8 cellular contexts compared by ENCODE assay signal in the genomic region with DNA sequence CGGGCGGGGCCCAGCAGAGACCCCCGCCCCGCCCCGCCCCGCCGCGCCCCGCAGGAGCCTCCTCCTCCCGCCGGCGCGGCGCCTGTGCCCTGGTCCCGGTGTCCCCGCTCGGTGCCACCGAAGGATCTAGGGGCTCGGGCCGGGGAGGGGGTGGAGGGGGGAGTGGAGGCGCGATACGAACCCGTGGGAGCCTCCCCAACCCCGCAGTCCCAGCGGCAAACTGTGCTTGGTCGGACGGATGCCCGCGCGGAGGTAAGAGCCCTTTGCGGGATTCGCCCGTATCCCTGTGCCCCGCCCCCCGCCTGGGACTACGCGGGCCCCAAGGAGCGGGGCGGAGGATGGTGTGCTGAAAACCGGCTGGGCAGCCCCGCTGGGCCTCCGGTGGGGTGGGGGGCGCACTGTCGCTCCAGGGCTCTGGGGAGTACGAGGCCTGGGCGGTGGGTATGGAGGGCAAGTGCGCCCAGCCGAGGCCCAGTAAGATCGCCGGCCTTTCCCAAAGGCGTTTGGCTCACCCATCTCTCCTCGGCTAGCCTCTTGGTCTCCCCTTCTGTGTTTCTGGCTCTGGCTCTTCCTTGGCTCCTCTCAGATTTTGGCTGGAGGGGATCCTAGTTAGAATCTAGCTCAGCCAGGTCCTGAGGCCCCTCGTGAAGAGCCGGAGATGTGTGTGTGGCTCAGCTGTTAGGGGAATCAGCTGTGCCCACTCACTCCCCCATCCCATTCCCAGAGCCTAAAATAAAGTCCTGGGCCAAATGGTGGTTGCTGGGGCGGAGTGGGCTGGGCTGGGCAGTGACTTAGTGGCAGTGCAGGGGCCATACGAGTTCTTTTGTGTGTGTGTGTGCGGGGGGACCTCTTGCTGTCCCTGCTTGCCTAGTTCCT.
DNase-seq lines count a peak whose midpoint lies in the region; ATAC-seq and TF ChIP-seq lines count a peak whose summit lies in the region.

No MANE protein-coding gene starts in this region.

- no peak overlapping the region for H2AFZ ChIP-seq in GM23338

- peaks cover 99% of the 10 kb centered on the region for H3K27me3 Mint-ChIP-seq in GM23338 (ENCODE audit: insufficient read depth, low read depth, poor library complexity)
- peaks cover 15 to 34% (median 22%) of the 10 kb centered on the region in 3 donors for H3K27me3 Mint-ChIP-seq in immature natural killer cell (ENCODE audit: low read depth in 3 of 3)

- H3K4me1 ChIP-seq in GM23338 (ENCODE audit: insufficient read depth) (peaks cover 28% of the 10 kb centered on the region), Peyer's patch (peaks cover 0 to 15% (median 9%) of the 10 kb centered on the region in 4 donors)

- DNase-seq in GM23338 (ENCODE audit: low spot score) (peak; percentile 64), Peyer's patch (no peak), immature natural killer cell (no peak), GM10266 (ENCODE audit: extremely low spot score) (no peak), T-helper 9 cell (no peak), NCI-H446 treated with DMSO at 0.1 percent for 48 hours (lab: John Stamatoyannopoulos, UW) (no peak)
- DNase-seq in stimulated activated CD4-positive, alpha-beta T cell treated with anti-CD3 and anti-CD28 coated beads, Interleukin-2, amount 100 ng/mL, for 48 hours: no peak

- H3K9me3 ChIP-seq in Peyer's patch: no peaks in the 10 kb centered on the region

- H3K9me3 Mint-ChIP-seq in GM23338: no peaks in the 10 kb centered on the region
- H3K9me3 Mint-ChIP-seq in immature natural killer cell: no peaks in the 10 kb centered on the region

- H3K9me2 ChIP-seq in GM23338 (ENCODE audit: insufficient read depth): no peaks in the 10 kb centered on the region

- H3K4me2 ChIP-seq in GM23338: peak overlapping the region; percentile 79

- no peaks in the 10 kb centered on the region for H3K79me2 ChIP-seq in GM23338 (replicated peaks; ENCODE audit: insufficient read depth)

- H3K4me1 Mint-ChIP-seq in GM23338 (peaks cover 22% of the 10 kb centered on the region), immature natural killer cell (peaks cover 0 to 8% of the 10 kb centered on the region in 2 donors)

- ATAC-seq in GM23338: peak; percentile 18

- H3K4me3 ChIP-seq in GM12875 (ENCODE audit: low read depth, low read length): peak overlapping the region; percentile 64
- H3K4me3 ChIP-seq in GM23338: peak overlapping the region; percentile 57
- H3K4me3 ChIP-seq in Peyer's patch: peak overlapping the region; percentile 39 to 67 (median 48)

- H3F3A ChIP-seq in GM23338 (replicated peaks; ENCODE audit: low read depth): peaks cover 31% of the 10 kb centered on the region

- peaks cover 62% of the 10 kb centered on the region for H4K20me1 ChIP-seq in GM23338 (replicated peaks; ENCODE audit: insufficient read depth)

- H3K4me3 Mint-ChIP-seq in GM23338 (peak overlapping the region; percentile 58; the same call in 1 of the 3 replicates), immature natural killer cell (peak overlapping the region; percentile 61 to 88 (median 68))

- H3K27ac ChIP-seq in GM23338 (ENCODE audit: low read depth) (no peak overlapping the region), Peyer's patch (peak overlapping the region in 1 of 4 donors; percentile 52)

- H3K27ac Mint-ChIP-seq in GM23338 (no peak overlapping the region), immature natural killer cell (peak overlapping the region in 1 of 6 donors; percentile 53)

- H3K36me3 Mint-ChIP-seq in GM23338 (ENCODE audit: low read depth) (no peaks in the 10 kb centered on the region), immature natural killer cell (peaks cover 0 to 5% (median 0%) of the 10 kb centered on the region in 3 donors)

- H3K36me3 ChIP-seq in GM23338 (ENCODE audit: insufficient read depth) (no peaks in the 10 kb centered on the region; the same call in 1 of the 2 replicates), Peyer's patch (no peaks in the 10 kb centered on the region)

- peaks cover 100% of the 10 kb centered on the region for H3K27me3 ChIP-seq in GM23338 (ENCODE audit: insufficient read depth)
- H3K27me3 ChIP-seq in Peyer's patch: peaks cover 0 to 44% of the 10 kb centered on the region in 2 donors

- TF ChIP-seq CTCF in GM12875 (IDR thresholded peaks at IDR 0.05; ENCODE audit: borderline replicate concordance, insufficient read depth, low read depth, low read length) (no peak), GM23338 (conservative IDR thresholded peaks at IDR 0.05; ENCODE audit: low read depth in 2 of 2) (no peak), Peyer's patch (IDR thresholded peaks at IDR 0.05) (no peak), GM10266 (IDR thresholded peaks at IDR 0.05; ENCODE audit: control insufficient read depth, insufficient read depth, low read depth, missing control alignments) (no peak)

- TF ChIP-seq POLR2A in Peyer's patch (IDR thresholded peaks at IDR 0.05): no peak

TF ChIP-seq in GM23338, 12 proteins besides CTCF, POLR2A, EP300 and RAD21 (continues in another document):
- no peak for TF ChIP-seq STAT1 (IDR thresholded peaks at IDR 0.05; ENCODE audit: unreplicated experiment)
- TF ChIP-seq ZNF114 (CRISPR knock-in tag; IDR thresholded peaks at IDR 0.05): no peak
- TF ChIP-seq EZH2 (IDR thresholded peaks at IDR 0.05; ENCODE audit: low read depth, unreplicated experiment): peak; percentile 90
- no peak for TF ChIP-seq NANOG (IDR thresholded peaks at IDR 0.05; ENCODE audit: borderline replicate concordance)
- TF ChIP-seq ZNF331 (CRISPR knock-in tag; IDR thresholded peaks at IDR 0.05; ENCODE audit: low read depth): no peak
- TF ChIP-seq, protein P1, sequence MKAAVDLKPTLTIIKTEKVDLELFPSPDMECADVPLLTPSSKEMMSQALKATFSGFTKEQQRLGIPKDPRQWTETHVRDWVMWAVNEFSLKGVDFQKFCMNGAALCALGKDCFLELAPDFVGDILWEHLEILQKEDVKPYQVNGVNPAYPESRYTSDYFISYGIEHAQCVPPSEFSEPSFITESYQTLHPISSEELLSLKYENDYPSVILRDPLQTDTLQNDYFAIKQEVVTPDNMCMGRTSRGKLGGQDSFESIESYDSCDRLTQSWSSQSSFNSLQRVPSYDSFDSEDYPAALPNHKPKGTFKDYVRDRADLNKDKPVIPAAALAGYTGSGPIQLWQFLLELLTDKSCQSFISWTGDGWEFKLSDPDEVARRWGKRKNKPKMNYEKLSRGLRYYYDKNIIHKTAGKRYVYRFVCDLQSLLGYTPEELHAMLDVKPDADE (IDR thresholded peaks at IDR 0.05): no peak
- TF ChIP-seq JUNB (IDR thresholded peaks at IDR 0.05; ENCODE audit: unreplicated experiment): no peak
- peak; percentile 63 for TF ChIP-seq EZH2phosphoT487 (IDR thresholded peaks at IDR 0.05; ENCODE audit: unreplicated experiment)
- TF ChIP-seq, protein P2, sequence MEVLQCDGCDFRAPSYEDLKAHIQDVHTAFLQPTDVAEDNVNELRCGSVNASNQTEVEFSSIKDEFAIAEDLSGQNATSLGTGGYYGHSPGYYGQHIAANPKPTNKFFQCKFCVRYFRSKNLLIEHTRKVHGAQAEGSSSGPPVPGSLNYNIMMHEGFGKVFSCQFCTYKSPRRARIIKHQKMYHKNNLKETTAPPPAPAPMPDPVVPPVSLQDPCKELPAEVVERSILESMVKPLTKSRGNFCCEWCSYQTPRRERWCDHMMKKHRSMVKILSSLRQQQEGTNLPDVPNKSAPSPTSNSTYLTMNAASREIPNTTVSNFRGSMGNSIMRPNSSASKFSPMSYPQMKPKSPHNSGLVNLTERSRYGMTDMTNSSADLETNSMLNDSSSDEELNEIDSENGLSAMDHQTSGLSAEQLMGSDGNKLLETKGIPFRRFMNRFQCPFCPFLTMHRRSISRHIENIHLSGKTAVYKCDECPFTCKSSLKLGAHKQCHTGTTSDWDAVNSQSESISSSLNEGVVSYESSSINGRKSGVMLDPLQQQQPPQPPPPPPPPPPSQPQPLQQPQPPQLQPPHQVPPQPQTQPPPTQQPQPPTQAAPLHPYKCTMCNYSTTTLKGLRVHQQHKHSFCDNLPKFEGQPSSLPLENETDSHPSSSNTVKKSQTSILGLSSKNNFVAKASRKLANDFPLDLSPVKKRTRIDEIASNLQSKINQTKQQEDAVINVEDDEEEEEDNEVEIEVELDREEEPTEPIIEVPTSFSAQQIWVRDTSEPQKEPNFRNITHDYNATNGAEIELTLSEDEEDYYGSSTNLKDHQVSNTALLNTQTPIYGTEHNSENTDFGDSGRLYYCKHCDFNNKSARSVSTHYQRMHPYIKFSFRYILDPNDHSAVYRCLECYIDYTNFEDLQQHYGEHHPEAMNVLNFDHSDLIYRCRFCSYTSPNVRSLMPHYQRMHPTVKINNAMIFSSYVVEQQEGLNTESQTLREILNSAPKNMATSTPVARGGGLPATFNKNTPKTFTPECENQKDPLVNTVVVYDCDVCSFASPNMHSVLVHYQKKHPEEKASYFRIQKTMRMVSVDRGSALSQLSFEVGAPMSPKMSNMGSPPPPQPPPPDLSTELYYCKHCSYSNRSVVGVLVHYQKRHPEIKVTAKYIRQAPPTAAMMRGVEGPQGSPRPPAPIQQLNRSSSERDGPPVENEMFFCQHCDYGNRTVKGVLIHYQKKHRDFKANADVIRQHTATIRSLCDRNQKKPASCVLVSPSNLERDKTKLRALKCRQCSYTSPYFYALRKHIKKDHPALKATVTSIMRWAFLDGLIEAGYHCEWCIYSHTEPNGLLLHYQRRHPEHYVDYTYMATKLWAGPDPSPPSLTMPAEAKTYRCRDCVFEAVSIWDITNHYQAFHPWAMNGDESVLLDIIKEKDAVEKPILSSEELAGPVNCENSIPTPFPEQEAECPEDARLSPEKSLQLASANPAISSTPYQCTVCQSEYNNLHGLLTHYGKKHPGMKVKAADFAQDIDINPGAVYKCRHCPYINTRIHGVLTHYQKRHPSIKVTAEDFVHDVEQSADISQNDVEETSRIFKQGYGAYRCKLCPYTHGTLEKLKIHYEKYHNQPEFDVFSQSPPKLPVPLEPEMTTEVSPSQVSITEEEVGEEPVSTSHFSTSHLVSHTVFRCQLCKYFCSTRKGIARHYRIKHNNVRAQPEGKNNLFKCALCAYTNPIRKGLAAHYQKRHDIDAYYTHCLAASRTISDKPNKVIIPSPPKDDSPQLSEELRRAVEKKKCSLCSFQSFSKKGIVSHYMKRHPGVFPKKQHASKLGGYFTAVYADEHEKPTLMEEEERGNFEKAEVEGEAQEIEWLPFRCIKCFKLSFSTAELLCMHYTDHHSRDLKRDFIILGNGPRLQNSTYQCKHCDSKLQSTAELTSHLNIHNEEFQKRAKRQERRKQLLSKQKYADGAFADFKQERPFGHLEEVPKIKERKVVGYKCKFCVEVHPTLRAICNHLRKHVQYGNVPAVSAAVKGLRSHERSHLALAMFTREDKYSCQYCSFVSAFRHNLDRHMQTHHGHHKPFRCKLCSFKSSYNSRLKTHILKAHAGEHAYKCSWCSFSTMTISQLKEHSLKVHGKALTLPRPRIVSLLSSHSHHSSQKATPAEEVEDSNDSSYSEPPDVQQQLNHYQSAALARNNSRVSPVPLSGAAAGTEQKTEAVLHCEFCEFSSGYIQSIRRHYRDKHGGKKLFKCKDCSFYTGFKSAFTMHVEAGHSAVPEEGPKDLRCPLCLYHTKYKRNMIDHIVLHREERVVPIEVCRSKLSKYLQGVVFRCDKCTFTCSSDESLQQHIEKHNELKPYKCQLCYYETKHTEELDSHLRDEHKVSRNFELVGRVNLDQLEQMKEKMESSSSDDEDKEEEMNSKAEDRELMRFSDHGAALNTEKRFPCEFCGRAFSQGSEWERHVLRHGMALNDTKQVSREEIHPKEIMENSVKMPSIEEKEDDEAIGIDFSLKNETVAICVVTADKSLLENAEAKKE (CRISPR knock-in tag; IDR thresholded peaks at IDR 0.05): no peak
